11 cellular contexts compared by ENCODE assay signal in the genomic region with DNA sequence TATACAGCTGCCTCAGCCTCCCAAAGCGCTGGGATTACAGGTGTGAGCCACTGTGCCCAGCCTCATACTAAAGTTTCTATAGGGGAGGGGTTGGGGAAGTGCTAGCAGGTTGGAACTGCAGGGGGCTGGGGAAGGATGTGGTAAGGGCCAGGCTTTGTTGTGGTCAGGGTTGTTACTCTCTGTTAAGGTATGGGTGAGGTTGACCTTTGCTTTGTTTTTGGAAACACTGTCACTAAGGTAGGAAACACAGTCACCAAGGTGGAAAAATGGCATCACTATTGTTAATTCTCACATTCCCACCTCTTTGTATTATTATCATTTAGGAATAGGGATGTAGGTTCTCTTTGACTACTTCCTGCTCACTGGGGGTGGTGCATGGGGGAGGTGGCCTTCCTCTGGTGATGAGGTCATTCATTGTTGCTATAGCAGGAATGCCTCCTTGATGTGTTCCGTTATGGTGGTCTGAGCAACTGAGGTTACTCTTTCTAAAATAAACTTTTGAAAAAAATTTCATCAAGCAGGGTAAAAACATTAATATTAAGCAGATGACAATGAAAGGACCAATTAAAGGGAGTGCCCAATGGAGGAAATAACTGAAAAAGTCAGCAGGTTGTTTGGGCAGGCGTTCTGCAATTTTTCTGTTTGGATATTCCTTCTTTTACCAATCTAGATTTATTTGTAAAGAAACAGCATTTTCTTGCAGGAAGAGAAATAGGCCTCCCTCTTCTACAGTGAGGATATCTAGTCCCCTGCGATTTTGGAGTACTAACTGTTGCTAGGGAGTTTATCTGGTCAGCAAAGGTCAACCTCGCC.
DNase-seq lines count a peak whose midpoint lies in the region; ATAC-seq and TF ChIP-seq lines count a peak whose summit lies in the region.
"Had no signal": no experiment of that assay in that cellular context is flagged by ENCODE, and none has a peak within 500 bp of the region (broad histone marks: within the 10 kb centered on the region; RNA-seq: fewer than 3 reads in every experiment).

No MANE protein-coding gene starts in this region.

- H3K27ac Mint-ChIP-seq in CD8-positive, alpha-beta memory T cell: peak overlapping the region in 2 of 8 donors; percentile 29 to 48
- H3K27ac Mint-ChIP-seq in endothelial cell (ENCODE audit: unreplicated experiment) (peak overlapping the region; percentile 34), chondrocyte (ENCODE audit: unreplicated experiment) (no peak overlapping the region)

- no peaks in the 10 kb centered on the region for H3K36me3 ChIP-seq in CD8-positive, alpha-beta memory T cell (ENCODE audit: insufficient read depth, low read length)

- TF ChIP-seq CTCF in endothelial cell (IDR thresholded peaks at IDR 0.05; ENCODE audit: unreplicated experiment) (no peak), chondrocyte (IDR thresholded peaks at IDR 0.05) (no peak)

- H3K4me3 ChIP-seq in CD8-positive, alpha-beta memory T cell (ENCODE audit: low read length): no peak overlapping the region

- peak in 3 of 5 donors; percentile 13 to 63 (median 51) for DNase-seq in CD8-positive, alpha-beta memory T cell
- DNase-seq in RPMI7951 (ENCODE audit: low read depth) (peak; percentile 12), endothelial cell (ENCODE audit: low spot score) (no peak), midbrain (lab: John Stamatoyannopoulos, UW) (no peak), iPS-NIHi11 (ENCODE audit: low spot score) (no peak), chondrocyte (ENCODE audit: low spot score) (no peak)
- DNase-seq: NCI-H187, T1000 had no signal

- CTCF ChIA-PET in CD8-positive, alpha-beta memory T cell (lab: Charles Lee): no interaction called here

- peaks cover 4 to 24% of the 10 kb centered on the region in 2 donors for H3K27me3 Mint-ChIP-seq in CD8-positive, alpha-beta memory T cell
- H3K27me3 Mint-ChIP-seq in endothelial cell (ENCODE audit: unreplicated experiment): no peaks in the 10 kb centered on the region
- H3K27me3 Mint-ChIP-seq in chondrocyte (ENCODE audit: low read depth): peaks cover 22% of the 10 kb centered on the region

- POLR2A ChIA-PET in CD8-positive, alpha-beta memory T cell (lab: Charles Lee): interaction anchor here (0.6 kb wide), 1 partner anchor 12 kb away, joined by 10 read pairs; no protein-coding TSS in a partner anchor

- H3K4me3 Mint-ChIP-seq in CD8-positive, alpha-beta memory T cell: peak overlapping the region in 4 of 7 donors; percentile 9 to 44 (median 22)
- no peak overlapping the region for H3K4me3 Mint-ChIP-seq in endothelial cell (ENCODE audit: unreplicated experiment)
- no peak overlapping the region for H3K4me3 Mint-ChIP-seq in chondrocyte (ENCODE audit: unreplicated experiment)

- H3K4me1 ChIP-seq in CD8-positive, alpha-beta memory T cell (ENCODE audit: insufficient read depth, low read length): peaks cover 5% of the 10 kb centered on the region

- peaks cover 0 to 3% (median 0%) of the 10 kb centered on the region in 3 donors for H3K36me3 Mint-ChIP-seq in CD8-positive, alpha-beta memory T cell
- H3K36me3 Mint-ChIP-seq in endothelial cell (ENCODE audit: low read depth, unreplicated experiment) (no peaks in the 10 kb centered on the region), chondrocyte (ENCODE audit: low read depth) (no peaks in the 10 kb centered on the region)

- H3K9me3 Mint-ChIP-seq in CD8-positive, alpha-beta memory T cell: peaks cover 3 to 11% (median 9%) of the 10 kb centered on the region in 5 donors
- H3K9me3 Mint-ChIP-seq in endothelial cell (ENCODE audit: unreplicated experiment) (no peaks in the 10 kb centered on the region), chondrocyte (ENCODE audit: low read depth) (peaks cover 3% of the 10 kb centered on the region)

- peaks cover 12 to 36% (median 16%) of the 10 kb centered on the region in 3 donors for H3K4me1 Mint-ChIP-seq in CD8-positive, alpha-beta memory T cell
- H3K4me1 Mint-ChIP-seq in endothelial cell (ENCODE audit: unreplicated experiment) (no peaks in the 10 kb centered on the region), chondrocyte (ENCODE audit: low read depth) (no peaks in the 10 kb centered on the region)

- peaks cover 3% of the 10 kb centered on the region for H3K27me3 ChIP-seq in CD8-positive, alpha-beta memory T cell (ENCODE audit: insufficient read depth, low read length, poor library complexity, severe bottlenecking)

- ATAC-seq in GM21447 (IDR thresholded peaks at IDR 0.05; ENCODE audit: unreplicated experiment) (peak; percentile 71), HG03159 (IDR thresholded peaks at IDR 0.05; ENCODE audit: unreplicated experiment) (no peak)
- ATAC-seq: left lobe of liver had no signal

- H3K27ac ChIP-seq in CD8-positive, alpha-beta memory T cell (ENCODE audit: low read depth, low read length): no peak overlapping the region

- no peaks in the 10 kb centered on the region for H3K9me3 ChIP-seq in CD8-positive, alpha-beta memory T cell (ENCODE audit: low read length)

Comparison
In these comparisons a context has a peak if more than half of its experiments do, and no peak if none do; other contexts are left out.
1. DNase-seq: peak in CD8-positive, alpha-beta memory T cell (3 of 5) and RPMI7951 (single experiment); none in endothelial cell (single experiment), midbrain (single experiment), iPS-NIHi11 (single experiment) and chondrocyte (single experiment).
2. H3K4me3 Mint-ChIP-seq: peak in CD8-positive, alpha-beta memory T cell (4 of 7); none in endothelial cell (single experiment) and chondrocyte (single experiment).